8 cellular contexts compared by ENCODE assay signal in genomic region chr6:149484733-149485700, GRCh38. TPM values are rescaled to one million over a fixed set of nuclear protein-coding genes. Genes with fewer than 3 reads are reported as not detected.
DNase-seq lines count a peak whose midpoint lies in the region; ATAC-seq, FAIRE-seq and TF ChIP-seq lines count a peak whose summit lies in the region.

TSS of gene ZC3H12D (minus strand) at chr6:149485014. CDS start at chr6:149474543, 10,471 bp downstream.

- FAIRE-seq in kidney (lab: Jason Lieb, UNC) = no peak

- peak; percentile 11 for TF ChIP-seq CTCF in kidney (IDR thresholded peaks at IDR 0.05; ENCODE audit: borderline replicate concordance, extremely low read depth, insufficient read depth)

- no peaks in the 10 kb centered on the region for H3K36me3 ChIP-seq in kidney (ENCODE audit: control insufficient read depth in 1 of 2, insufficient read depth in 2 of 2, low read length in 2 of 2)

- no peaks in the 10 kb centered on the region for H3K9me3 ChIP-seq in kidney (ENCODE audit: control insufficient read depth in 1 of 2, low read length in 2 of 2)

- peak; percentile 20 for DNase-seq in RKO (ENCODE audit: low spot score)
- DNase-seq in activated gamma-delta T cell treated with anti-CD3 and anti-CD28 coated beads, Interleukin-2, amount 50 U/mL, for 16 hours (ENCODE audit: low read depth) = peak; percentile 60
- peak; percentile 81 for DNase-seq in kidney
- peak; percentile 45 to 71 for DNase-seq in stimulated activated CD8-positive, alpha-beta memory T cell treated with anti-CD3 and anti-CD28 coated beads, Interleukin-2, amount 100 ng/mL, for 1 hour (ENCODE audit: low read depth in 2 of 2)
- no peak for DNase-seq in dedifferentiated amniotic fluid mesenchymal stem cell (ENCODE audit: extremely low spot score)
- DNase-seq in kidney glomerular epithelial cell (lab: John Stamatoyannopoulos, UW) = no peak

- no peak within 1 kb of the TSS for H3K9ac ChIP-seq in kidney (ENCODE audit: low read length in 2 of 2)

- H3K4me3 ChIP-seq in kidney (ENCODE audit: low read length in 2 of 2) = peak within 1 kb of the TSS; percentile 18 to 46

- H3K27ac ChIP-seq in kidney (ENCODE audit: low read depth in 2 of 2, low read length in 2 of 2) = peak within 1 kb of the TSS; percentile 59 to 61

- intact Hi-C loops in kidney (cut with DNase I) = no loop called here

- ATAC-seq in GM18519 (IDR thresholded peaks at IDR 0.05; ENCODE audit: low FRiP score, unreplicated experiment) (peak; percentile 34), HG02938 (IDR thresholded peaks at IDR 0.05; ENCODE audit: unreplicated experiment) (peak; percentile 37)

- H3K4me1 ChIP-seq in kidney (ENCODE audit: control insufficient read depth in 1 of 2, insufficient read depth in 1 of 2, low read depth in 1 of 2, low read length in 2 of 2) = peaks cover 13 to 21% of the 10 kb centered on the region in 2 donors

RNA-seq across cellular contexts. Expression of gene ZC3H12D, which starts in this region (rescaled TPM):
- total RNA-seq in kidney = 3.7 TPM
- polyA plus RNA-seq in kidney (ENCODE audit: insufficient read depth, low read depth, low replicate concordance) = 0.82 TPM

Comparison
In these comparisons a context has a peak if more than half of its experiments do, and no peak if none do; other contexts are left out.
1. DNase-seq: peak in RKO (single experiment), activated gamma-delta T cell treated with anti-CD3 and anti-CD28 coated beads, Interleukin-2, amount 50 U/mL, for 16 hours (single experiment), kidney (single experiment) and stimulated activated CD8-positive, alpha-beta memory T cell treated with anti-CD3 and anti-CD28 coated beads, Interleukin-2, amount 100 ng/mL, for 1 hour (2 of 2); none in dedifferentiated amniotic fluid mesenchymal stem cell (single experiment) and kidney glomerular epithelial cell (single experiment).